Comparison of ENCODE assay signal across 1 cellular context in genomic region chr3:52226229-52226817, GRCh38.
TF ChIP-seq lines count a peak whose summit lies in the region.

No MANE protein-coding gene starts in this region.

TF ChIP-seq in GM12878, 131 proteins besides CTCF, POLR2A, EP300 and RAD21:
- no peak for TF ChIP-seq E2F8 (IDR thresholded peaks at IDR 0.05; ENCODE audit: low read depth, partially characterized antibody)
- TF ChIP-seq RUNX3 (IDR thresholded peaks at IDR 0.05; ENCODE audit: low read length), result no peak
- TF ChIP-seq IKZF1 (conservative IDR thresholded peaks at IDR 0.05), result no peak
- no peak for TF ChIP-seq ZNF687 (IDR thresholded peaks at IDR 0.05)
- 0 out of 2 replicates have a peak, but pooled peaks have one; percentile 1 for TF ChIP-seq TAF1 (IDR thresholded peaks at IDR 0.05; ENCODE audit: borderline replicate concordance, low read depth, low read length)
